Comparison of ENCODE assay signal across 8 cellular contexts in the genomic region with DNA sequence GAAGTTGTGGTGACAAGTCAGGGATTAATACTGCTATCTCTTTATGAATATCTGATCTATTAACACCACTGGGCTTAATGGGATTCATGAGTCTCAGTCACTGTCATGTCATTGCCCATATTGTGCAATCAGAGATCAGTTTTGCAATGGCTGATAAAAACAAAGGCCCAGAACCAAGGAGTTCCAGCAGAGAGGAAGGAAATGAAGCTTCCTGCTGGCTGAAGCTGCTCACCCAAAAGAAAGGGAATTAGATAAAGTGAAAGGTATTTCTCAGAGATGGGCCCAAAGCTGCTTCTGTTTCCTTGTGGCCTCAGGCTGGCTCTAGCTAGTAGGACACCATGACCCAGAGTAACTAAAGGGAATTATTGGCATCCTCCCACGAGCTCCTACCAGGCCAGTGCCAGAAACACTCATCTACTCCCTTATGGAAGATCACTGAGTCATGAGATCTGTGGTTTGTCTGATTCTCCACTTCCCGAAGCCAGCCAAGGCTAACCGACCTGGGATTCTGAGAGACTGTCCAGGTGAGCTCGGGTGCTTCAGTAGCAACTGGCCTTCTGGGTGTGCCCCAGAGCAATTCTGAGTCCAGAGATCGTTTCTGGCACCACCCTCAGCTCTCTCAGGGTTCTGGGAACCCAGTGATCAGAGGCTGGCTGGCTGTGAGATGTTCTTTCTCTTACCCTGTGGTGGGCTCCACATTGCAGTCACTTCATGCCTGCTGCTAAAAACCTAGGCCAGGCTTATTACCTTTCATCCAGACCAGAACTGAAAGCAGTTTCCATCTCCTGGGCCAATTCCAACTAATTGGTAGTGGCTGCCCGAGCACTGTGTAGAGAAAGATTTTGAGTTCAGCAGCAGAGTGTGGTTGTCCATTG.
DNase-seq lines count a peak whose midpoint lies in the region; ATAC-seq and TF ChIP-seq lines count a peak whose summit lies in the region.

No MANE protein-coding gene starts in this region.

- H3K4me1 Mint-ChIP-seq in CD14-positive monocyte: peaks cover 68% of the 10 kb centered on the region
- H3K4me1 Mint-ChIP-seq in activated CD4-positive, alpha-beta T cell treated with anti-CD3 and anti-CD28 coated beads for 36 hours: peaks cover 23% of the 10 kb centered on the region

- peak overlapping the region; percentile 79 to 90 for H3K4me3 Mint-ChIP-seq in CD14-positive monocyte
- H3K4me3 Mint-ChIP-seq in activated CD4-positive, alpha-beta T cell treated with anti-CD3 and anti-CD28 coated beads for 36 hours: no peak overlapping the region

- no peak overlapping the region for H3K4me3 ChIP-seq in mesendoderm (ENCODE audit: low read length)
- no peak overlapping the region for H3K4me3 ChIP-seq in uterus
- H3K4me3 ChIP-seq in WERI-Rb-1 (ENCODE audit: low read depth, low read length): no peak overlapping the region

- ATAC-seq in activated CD4-positive, alpha-beta T cell treated with anti-CD3 and anti-CD28 coated beads for 36 hours: no peak
- no peak for ATAC-seq in HG03457 (IDR thresholded peaks at IDR 0.05; ENCODE audit: unreplicated experiment)

- no peak overlapping the region for H3K4me2 ChIP-seq in mesendoderm (ENCODE audit: low read length)

- peak overlapping the region; percentile 77 for H2BK5ac ChIP-seq in mesendoderm (ENCODE audit: low read length)

- CTCF ChIA-PET in activated CD4-positive, alpha-beta T cell treated with anti-CD3 and anti-CD28 coated beads for 36 hours (lab: Charles Lee): interaction anchor here (0.6 to 2.0 kb wide), 5 partner anchors 11 to 216 kb away, joined by 3 to 6 read pairs (median 3); no protein-coding TSS in a partner anchor

- peaks cover 0 to 2% (median 0%) of the 10 kb centered on the region in 3 donors for H3K27me3 Mint-ChIP-seq in CD14-positive monocyte (ENCODE audit: low read depth in 3 of 3)
- no peaks in the 10 kb centered on the region for H3K27me3 Mint-ChIP-seq in activated CD4-positive, alpha-beta T cell treated with anti-CD3 and anti-CD28 coated beads for 36 hours

- peaks cover 4 to 12% (median 7%) of the 10 kb centered on the region in 7 donors for H3K9me3 Mint-ChIP-seq in CD14-positive monocyte
- no peaks in the 10 kb centered on the region for H3K9me3 Mint-ChIP-seq in activated CD4-positive, alpha-beta T cell treated with anti-CD3 and anti-CD28 coated beads for 36 hours (ENCODE audit: low read depth)

- H2BK120ac ChIP-seq in mesendoderm (ENCODE audit: low read depth, low read length): peak overlapping the region; percentile 94

- peak overlapping the region; percentile 99 for H3K18ac ChIP-seq in mesendoderm (ENCODE audit: low read length)

- H2AK5ac ChIP-seq in mesendoderm (ENCODE audit: low read length): peak overlapping the region; percentile 0

- WGBS in mesendoderm (ENCODE audit: extremely low coverage, insufficient coverage, low lambda C conversion rate): no CpG with 5 or more reads among the region's 6 CpGs

- peaks cover 34% of the 10 kb centered on the region for H3K4me1 ChIP-seq in mesendoderm (ENCODE audit: control insufficient read depth, low read depth, low read length)
- H3K4me1 ChIP-seq in uterus: peaks cover 15 to 17% of the 10 kb centered on the region in 2 donors

- no peak for TF ChIP-seq POLR2A in uterus (IDR thresholded peaks at IDR 0.05)

- TF ChIP-seq CTCF in CD14-positive monocyte (IDR thresholded peaks at IDR 0.05): no peak
- TF ChIP-seq CTCF in uterus (IDR thresholded peaks at IDR 0.05): peak in 1 of 4 experiments; percentile 7
- no peak for TF ChIP-seq CTCF in WERI-Rb-1 (IDR thresholded peaks at IDR 0.05; ENCODE audit: low read depth, low read length)

- no peak overlapping the region for H4K5ac ChIP-seq in mesendoderm (ENCODE audit: low read length)

- H3K9ac ChIP-seq in mesendoderm (ENCODE audit: low read length): peak overlapping the region; percentile 27

- peaks cover 5% of the 10 kb centered on the region for H3K79me1 ChIP-seq in mesendoderm (ENCODE audit: low read length)

- H3K36me3 ChIP-seq in mesendoderm (ENCODE audit: control insufficient read depth, insufficient read depth, low read length) (no peaks in the 10 kb centered on the region), uterus (no peaks in the 10 kb centered on the region), WERI-Rb-1 (no peaks in the 10 kb centered on the region)

- peaks cover 12 to 18% of the 10 kb centered on the region in 2 donors for H3K36me3 Mint-ChIP-seq in CD14-positive monocyte
- H3K36me3 Mint-ChIP-seq in activated CD4-positive, alpha-beta T cell treated with anti-CD3 and anti-CD28 coated beads for 36 hours (ENCODE audit: low read depth): no peaks in the 10 kb centered on the region

- POLR2A ChIA-PET in activated CD4-positive, alpha-beta T cell treated with anti-CD3 and anti-CD28 coated beads for 36 hours (lab: Charles Lee): no interaction called here

- no peak overlapping the region for H2BK15ac ChIP-seq in mesendoderm (replicated peaks; ENCODE audit: low read depth)

- H3K27ac ChIP-seq in cingulate gyrus (ENCODE audit: low read depth, low read length): peak overlapping the region; percentile 77
- peak overlapping the region; percentile 77 for H3K27ac ChIP-seq in mesendoderm (ENCODE audit: low read depth, low read length)
- peak overlapping the region; percentile 85 to 88 for H3K27ac ChIP-seq in uterus
- H3K27ac ChIP-seq in WERI-Rb-1: no peak overlapping the region

- H4K8ac ChIP-seq in mesendoderm (ENCODE audit: low read depth, low read length): no peak overlapping the region

- DNase-seq in CD14-positive monocyte (ENCODE audit: low spot score) (peak; percentile 76), NCI-H226 (peak; percentile 92), mesendoderm (peak; percentile 94), uterus (peak; percentile 78 to 91), WERI-Rb-1 (no peak)
- no peak for DNase-seq in activated CD4-positive, alpha-beta T cell treated with anti-CD3 and anti-CD28 coated beads for 36 hours

- peak overlapping the region; percentile 81 for H3K56ac ChIP-seq in mesendoderm (ENCODE audit: low read length)

- peak overlapping the region; percentile 100 for H3K4ac ChIP-seq in mesendoderm (ENCODE audit: low read depth, low read length)

- intact Hi-C loops in CD14-positive monocyte (cut with micrococcal nuclease) (loop anchor here (5.0 to 10.0 kb wide), 2 partner anchors 46 to 139 kb away; no protein-coding TSS in a partner anchor), uterus (cut with DNase I; ENCODE audit: low total_unique reads) (no loop called here)
- intact Hi-C loops in activated CD4-positive, alpha-beta T cell treated with anti-CD3 and anti-CD28 coated beads for 36 hours (cut with DNase I, micrococcal nuclease): no loop called here

- peak overlapping the region; percentile 94 to 98 (median 96) for H3K27ac Mint-ChIP-seq in CD14-positive monocyte
- H3K27ac Mint-ChIP-seq in activated CD4-positive, alpha-beta T cell treated with anti-CD3 and anti-CD28 coated beads for 36 hours: no peak overlapping the region

- no peaks in the 10 kb centered on the region for H3K79me2 ChIP-seq in mesendoderm (ENCODE audit: control insufficient read depth, insufficient read depth, low read length)

- H3K27me3 ChIP-seq in mesendoderm (ENCODE audit: insufficient read depth, low read length, poor library complexity): no peaks in the 10 kb centered on the region
- no peaks in the 10 kb centered on the region for H3K27me3 ChIP-seq in uterus
- no peaks in the 10 kb centered on the region for H3K27me3 ChIP-seq in WERI-Rb-1 (ENCODE audit: insufficient read depth, low read depth, severe bottlenecking)

- H3K23ac ChIP-seq in mesendoderm (ENCODE audit: low read length): no peak overlapping the region

- H3K9me3 ChIP-seq in uterus (no peaks in the 10 kb centered on the region), WERI-Rb-1 (ENCODE audit: severe bottlenecking) (peaks cover 6% of the 10 kb centered on the region)

Comparison
In these comparisons a context has a peak if more than half of its experiments do, and no peak if none do; other contexts are left out.
1. DNase-seq: peak in CD14-positive monocyte (single experiment), NCI-H226 (single experiment), mesendoderm (single experiment) and uterus (2 of 2); none in activated CD4-positive, alpha-beta T cell treated with anti-CD3 and anti-CD28 coated beads for 36 hours (single experiment) and WERI-Rb-1 (single experiment).
2. intact Hi-C loops: an anchor here in CD14-positive monocyte (5.0 to 10.0 kb wide); none called in uterus and activated CD4-positive, alpha-beta T cell treated with anti-CD3 and anti-CD28 coated beads for 36 hours.